24 cellular contexts compared by ENCODE assay signal in genomic region chr1:64936958-64937357, GRCh38. TPM values are rescaled to one million over a fixed set of nuclear protein-coding genes. Genes with fewer than 3 reads are reported as not detected.
DNase-seq lines count a peak whose midpoint lies in the region; ATAC-seq and TF ChIP-seq lines count a peak whose summit lies in the region.
"Had no signal": no experiment of that assay in that cellular context is flagged by ENCODE, and none has a peak within 500 bp of the region (broad histone marks: within the 10 kb centered on the region; RNA-seq: fewer than 3 reads in every experiment).

No MANE protein-coding gene starts in this region.

- intact Hi-C loops in body of pancreas (cut with DNase I): no loop called here

- H3K36me3 ChIP-seq in CD8-positive, alpha-beta memory T cell (ENCODE audit: insufficient read depth, low read length): no peaks in the 10 kb centered on the region
- H3K36me3 ChIP-seq in HEK293 (ENCODE audit: control insufficient read depth in 2 of 2, insufficient read depth in 1 of 2, low read length in 2 of 2) (no peaks in the 10 kb centered on the region), body of pancreas (replicated peaks in 1 of 2; ENCODE audit: insufficient read depth in 1 of 2, low read depth in 2 of 2) (no peaks in the 10 kb centered on the region)
- H3K36me3 ChIP-seq: cardiac muscle cell, thoracic aorta had no signal

- peaks cover 0 to 11% (median 3%) of the 10 kb centered on the region in 3 donors for H3K36me3 Mint-ChIP-seq in CD8-positive, alpha-beta memory T cell

- H3K27ac Mint-ChIP-seq in CD8-positive, alpha-beta memory T cell: peak overlapping the region in 5 of 8 donors; percentile 32 to 76 (median 42)
- H3K27ac Mint-ChIP-seq: CD8-positive, alpha-beta T cell had no signal

- H3K27me3 Mint-ChIP-seq in CD8-positive, alpha-beta memory T cell: peaks cover 0 to 2% of the 10 kb centered on the region in 2 donors
- H3K27me3 Mint-ChIP-seq: naive thymus-derived CD4-positive, alpha-beta T cell had no signal

- H3K27ac ChIP-seq in CD8-positive, alpha-beta memory T cell (ENCODE audit: low read depth, low read length): no peak overlapping the region
- H3K27ac ChIP-seq in HEK293 (ENCODE audit: extremely low read depth, low read depth, low read length) (no peak overlapping the region), body of pancreas (peak overlapping the region in 1 of 4 donors; percentile 13)
- H3K27ac ChIP-seq: cardiac muscle cell, RWPE1, thoracic aorta had no signal

- no peak for TF ChIP-seq POLR2A in body of pancreas (IDR thresholded peaks at IDR 0.05)

- H3K27me3 ChIP-seq in CD8-positive, alpha-beta memory T cell (ENCODE audit: insufficient read depth, low read length, poor library complexity, severe bottlenecking): no peaks in the 10 kb centered on the region
- H3K27me3 ChIP-seq in body of pancreas: no peaks in the 10 kb centered on the region
- H3K27me3 ChIP-seq: cardiac muscle cell had no signal

- DNase-seq in CD8-positive, alpha-beta memory T cell: no peak
- DNase-seq in body of pancreas (peak; percentile 40 to 75 (median 66)), renal cortical epithelial cell (ENCODE audit: low read depth) (peak; percentile 85), GM10248 (ENCODE audit: extremely low spot score) (no peak), midbrain (lab: John Stamatoyannopoulos, UW) (no peak)
- DNase-seq: activated CD4-positive, alpha-beta T cell treated with anti-CD3 and anti-CD28 coated beads for 4 hours; activated naive CD4-positive, alpha-beta T cell treated with anti-CD3 and anti-CD28 coated beads for 36 hours; activated T-cell treated with anti-CD3 and anti-CD28 coated beads, Interleukin-2, amount 50 U/mL, for 4 hours; CD8-positive, alpha-beta T cell; GF-D8; kidney glomerular epithelial cell; mesenchymal stem cell; naive thymus-derived CD4-positive, alpha-beta T cell; NCI-H1694 treated with DMSO at 0.1 percent for 48 hours; NCI-H526 treated with DMSO at 0.1 percent for 48 hours; SK-N-SH; stimulated activated naive CD4-positive, alpha-beta T cell treated with Interleukin-2 at 50 U/mL for 16 hours; T-helper 2 cell had no signal

- H3K9me3 Mint-ChIP-seq in CD8-positive, alpha-beta memory T cell: no peaks in the 10 kb centered on the region
- H3K9me3 Mint-ChIP-seq: activated naive CD4-positive, alpha-beta T cell treated with anti-CD3 and anti-CD28 coated beads for 36 hours; CD8-positive, alpha-beta T cell had no signal

- no peaks in the 10 kb centered on the region for H3K9me3 ChIP-seq in CD8-positive, alpha-beta memory T cell (ENCODE audit: low read length)
- H3K9me3 ChIP-seq in HEK293 (ENCODE audit: control insufficient read depth, insufficient read depth, low read depth, low read length) (no peaks in the 10 kb centered on the region), body of pancreas (no peaks in the 10 kb centered on the region)
- H3K9me3 ChIP-seq: SK-N-SH, thoracic aorta had no signal

- H3K4me3 Mint-ChIP-seq in CD8-positive, alpha-beta memory T cell: peak overlapping the region in 2 of 7 donors; percentile 16 to 41
- H3K4me3 Mint-ChIP-seq: activated naive CD4-positive, alpha-beta T cell treated with anti-CD3 and anti-CD28 coated beads for 36 hours; activated T-cell treated with anti-CD3 and anti-CD28 coated beads, Interleukin-2, amount 50 U/mL, for 4 hours; CD8-positive, alpha-beta T cell had no signal

- TF ChIP-seq CTCF in HEK293 (tag by site-specific recombination; IDR thresholded peaks at IDR 0.05) (no peak), body of pancreas (IDR thresholded peaks at IDR 0.05) (no peak), GM10248 (IDR thresholded peaks at IDR 0.05; ENCODE audit: control extremely low read depth, extremely low read depth, low read depth, missing control alignments) (no peak)

- no peak overlapping the region for H3K4me3 ChIP-seq in CD8-positive, alpha-beta memory T cell (ENCODE audit: low read length)
- H3K4me3 ChIP-seq in HEK293 (ENCODE audit: low read depth, low read length) (no peak overlapping the region), body of pancreas (no peak overlapping the region)
- H3K4me3 ChIP-seq: cardiac muscle cell, K562, thoracic aorta had no signal

- 77 to 83% methylated on average over 1 of the region's 1 CpG for WGBS in body of pancreas, 2 donors

- H3K4me1 Mint-ChIP-seq in CD8-positive, alpha-beta memory T cell: peaks cover 84 to 92% (median 92%) of the 10 kb centered on the region in 3 donors

- POLR2A ChIA-PET in CD8-positive, alpha-beta memory T cell (lab: Charles Lee): no interaction called here
- POLR2A ChIA-PET in HEK293 (lab: Yijun Ruan, JAX) (no interaction called here), GM10248 (lab: Yijun Ruan, JAX) (interaction anchor here (0.7 kb wide), 1 partner anchor 9 kb away, joined by 4 read pairs; no protein-coding TSS in a partner anchor)

- H3K4me1 ChIP-seq in CD8-positive, alpha-beta memory T cell (ENCODE audit: insufficient read depth, low read length): peaks cover 50% of the 10 kb centered on the region
- H3K4me1 ChIP-seq in HEK293 (ENCODE audit: control insufficient read depth, insufficient read depth, low read length) (peaks cover 3% of the 10 kb centered on the region; the same call in 1 of the 2 replicates), body of pancreas (peaks cover 67% of the 10 kb centered on the region)

- ATAC-seq in body of pancreas (peak; percentile 64), HG02970 (IDR thresholded peaks at IDR 0.05; ENCODE audit: low FRiP score, unreplicated experiment) (no peak)
- ATAC-seq: activated T-cell treated with anti-CD3 and anti-CD28 coated beads, Interleukin-2, amount 50 U/mL, for 4 hours; CD8-positive, alpha-beta T cell; K562; naive thymus-derived CD4-positive, alpha-beta T cell had no signal

- CTCF ChIA-PET in CD8-positive, alpha-beta memory T cell (lab: Charles Lee): interaction anchor here (1.1 kb wide), 1 partner anchor 138 kb away, joined by 3 read pairs; no protein-coding TSS in a partner anchor
- CTCF ChIA-PET in HEK293 (lab: Yijun Ruan, JAX): interaction anchor here (0.9 kb wide), 1 partner anchor 17 kb away, joined by 3 read pairs; no protein-coding TSS in a partner anchor
- CTCF ChIA-PET in GM10248 (lab: Yijun Ruan, JAX): interaction anchor here (0.7 to 1.0 kb wide), 2 partner anchors 15 kb away, joined by 3 to 4 read pairs; no protein-coding TSS in a partner anchor

TF ChIP-seq in HEK293, 187 proteins besides CTCF, POLR2A, EP300 and RAD21:
- TF ChIP-seq ZNF580 (tag by site-specific recombination; IDR thresholded peaks at IDR 0.05) (no peak), ZNF610 (tag by site-specific recombination; IDR thresholded peaks at IDR 0.05; ENCODE audit: borderline replicate concordance) (no peak), SCRT2 (tag by site-specific recombination; IDR thresholded peaks at IDR 0.05) (peak; percentile 80), GLIS1 (tag by site-specific recombination; IDR thresholded peaks at IDR 0.05) (no peak)

RNA-seq across cellular contexts. Expression of gene JAK1, which starts 29.4 kb away (rescaled TPM):
- total RNA-seq in CD8-positive, alpha-beta memory T cell: 100 to 1,000 TPM; 106 to 108 TPM
- 300 TPM for polyA plus RNA-seq in CD8-positive, alpha-beta memory T cell
- total RNA-seq in body of pancreas (100 to 1,000 TPM; 106 to 136 TPM), renal cortical epithelial cell (305 and 415 TPM in 2 replicates)

Comparison
In these comparisons a context has a peak if more than half of its experiments do, and no peak if none do; other contexts are left out.
1. DNase-seq: peak in body of pancreas (4 of 4) and renal cortical epithelial cell (single experiment); none in CD8-positive, alpha-beta memory T cell (0 of 5), GM10248 (single experiment) and midbrain (single experiment).